In genomic region chrX:133838761-133839676, GRCh38 we compare ENCODE assay signal across 2 cellular contexts.
TF ChIP-seq lines count a peak whose summit lies in the region.

No MANE protein-coding gene starts in this region.

TF ChIP-seq in GM23338, 12 proteins besides CTCF, POLR2A, EP300 and RAD21:
- no peak for TF ChIP-seq ZNF462 (CRISPR knock-in tag; IDR thresholded peaks at IDR 0.05)
- no peak for TF ChIP-seq EZH2phosphoT487 (IDR thresholded peaks at IDR 0.05; ENCODE audit: unreplicated experiment)
- TF ChIP-seq EZH2 (IDR thresholded peaks at IDR 0.05; ENCODE audit: low read depth, unreplicated experiment) = no peak
- TF ChIP-seq STAT1 (IDR thresholded peaks at IDR 0.05; ENCODE audit: unreplicated experiment) = no peak
- no peak for TF ChIP-seq NANOG (IDR thresholded peaks at IDR 0.05; ENCODE audit: borderline replicate concordance)
- no peak for TF ChIP-seq ZNF114 (CRISPR knock-in tag; IDR thresholded peaks at IDR 0.05)
- TF ChIP-seq POLR2AphosphoS5 (IDR thresholded peaks at IDR 0.05; ENCODE audit: low read depth) = no peak
- no peak for TF ChIP-seq ZNF331 (CRISPR knock-in tag; IDR thresholded peaks at IDR 0.05; ENCODE audit: low read depth)
- TF ChIP-seq ETS1 (IDR thresholded peaks at IDR 0.05) = no peak
- no peak for TF ChIP-seq JUNB (IDR thresholded peaks at IDR 0.05; ENCODE audit: unreplicated experiment)
- TF ChIP-seq REST (IDR thresholded peaks at IDR 0.05; ENCODE audit: unreplicated experiment) = no peak
- TF ChIP-seq CREB1 (CRISPR knock-in tag; IDR thresholded peaks at IDR 0.05; ENCODE audit: low read depth) = no peak

TF ChIP-seq in SK-N-SH treated with all-trans-retinoic acid at 6 μM for 48 hours, 23 proteins besides CTCF, POLR2A, EP300 and RAD21 (continued from another document):
- TF ChIP-seq CREB5 (CRISPR knock-in tag; IDR thresholded peaks at IDR 0.05; ENCODE audit: low read depth) = no peak
- TF ChIP-seq ISL1 (CRISPR knock-in tag; IDR thresholded peaks at IDR 0.05) = no peak
- no peak for TF ChIP-seq TOX (CRISPR knock-in tag; IDR thresholded peaks at IDR 0.05; ENCODE audit: borderline replicate concordance)
- no peak for TF ChIP-seq GLIS3 (CRISPR knock-in tag; IDR thresholded peaks at IDR 0.05)
- TF ChIP-seq ZNF70 (CRISPR knock-in tag; IDR thresholded peaks at IDR 0.05) = no peak
- no peak for TF ChIP-seq TCF4 (CRISPR knock-in tag; IDR thresholded peaks at IDR 0.05; ENCODE audit: borderline replicate concordance)
- TF ChIP-seq ZC3H10 (CRISPR knock-in tag; IDR thresholded peaks at IDR 0.05) = no peak
- no peak for TF ChIP-seq ZNF565 (CRISPR knock-in tag; conservative IDR thresholded peaks at IDR 0.05; ENCODE audit: low read depth)
TF ChIP-seq in SK-N-SH treated with all-trans-retinoic acid at 6 μM for 48 hours: peak in this region for 0.
